ENCODE assay signal across 25 cellular contexts in the genomic region with DNA sequence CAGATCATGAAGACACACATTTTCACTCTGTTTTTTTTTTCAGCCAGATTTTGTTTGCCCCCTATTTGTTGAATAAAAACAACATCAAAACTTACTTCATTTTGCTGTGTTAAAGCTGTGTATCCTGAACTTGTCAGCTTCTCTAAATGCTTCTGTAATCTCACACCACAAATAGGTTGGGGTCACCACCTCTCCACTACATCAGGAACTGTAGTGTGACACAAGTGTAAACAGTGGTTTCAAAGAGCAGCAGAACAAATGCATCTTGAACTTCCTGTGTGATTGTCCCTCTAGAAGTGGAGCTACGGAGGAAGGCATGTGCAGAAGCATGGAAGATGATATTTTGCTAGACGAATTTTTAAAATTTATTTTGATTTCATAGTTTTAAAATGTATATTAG.
DNase-seq lines count a peak whose midpoint lies in the region; ATAC-seq and TF ChIP-seq lines count a peak whose summit lies in the region.
"Had no signal": no experiment of that assay in that cellular context is flagged by ENCODE, and none has a peak within 500 bp of the region (broad histone marks: within the 10 kb centered on the region; RNA-seq: fewer than 3 reads in every experiment).

No MANE protein-coding gene starts in this region.

- intact Hi-C loops in natural killer cell (cut with micrococcal nuclease) (loop anchor here (2.0 kb wide), 1 partner anchor 37 kb away; no protein-coding TSS in a partner anchor), thyroid gland (cut with DNase I) (no loop called here)

- H3K9me3 ChIP-seq in thyroid gland = no peaks in the 10 kb centered on the region
- H3K9me3 ChIP-seq: pancreas had no signal

- TF ChIP-seq POLR2A in NB4 (IDR thresholded peaks at IDR 0.05; ENCODE audit: extremely low read depth, insufficient read length) (no peak), thyroid gland (IDR thresholded peaks at IDR 0.05) (no peak)

- peak; percentile 83 to 96 (median 92) for ATAC-seq in natural killer cell
- ATAC-seq in activated naive CD8-positive, alpha-beta T cell treated with anti-CD3 and anti-CD28 coated beads, Interleukin-2, amount 50 U/mL, for 24 hours = no peak
- ATAC-seq: activated T-cell treated with anti-CD3 and anti-CD28 coated beads, Interleukin-2, amount 50 U/mL, for 72 hours; pancreas; stimulated activated naive CD8-positive, alpha-beta T cell treated with anti-CD3 and anti-CD28 coated beads, Interleukin-15, Interleukin-2, amounts not matched to agents 100 U/mL and 50 U/mL, for 24 hours had no signal

- H3K9me3 Mint-ChIP-seq in natural killer cell = no peaks in the 10 kb centered on the region
- H3K9me3 Mint-ChIP-seq in activated naive CD8-positive, alpha-beta T cell treated with anti-CD3 and anti-CD28 coated beads, Interleukin-2, amount 50 U/mL, for 24 hours = no peaks in the 10 kb centered on the region

- 28 to 29% methylated on average over 2 of the region's 2 CpGs for WGBS in thyroid gland, 2 donors

- H3K27ac Mint-ChIP-seq in natural killer cell = peak overlapping the region; percentile 68 to 78
- H3K27ac Mint-ChIP-seq in activated naive CD8-positive, alpha-beta T cell treated with anti-CD3 and anti-CD28 coated beads, Interleukin-2, amount 50 U/mL, for 24 hours = no peak overlapping the region
- H3K27ac Mint-ChIP-seq: activated CD4-positive, alpha-beta T cell treated with anti-CD3 and anti-CD28 coated beads, Interleukin-2, amount 10 ng/mL, durations not matched to agents 24 days and 14 days; activated T-cell treated with anti-CD3 and anti-CD28 coated beads, Interleukin-2, amount 50 U/mL, for 72 hours; memory B cell had no signal

- TF ChIP-seq CTCF in NB4 (IDR thresholded peaks at IDR 0.05; ENCODE audit: low read depth, low read length) = no peak
- TF ChIP-seq CTCF in natural killer cell (IDR thresholded peaks at IDR 0.05) = no peak
- TF ChIP-seq CTCF in thyroid gland (IDR thresholded peaks at IDR 0.05) = no peak

- peaks cover 44 to 50% of the 10 kb centered on the region in 2 donors for H3K4me1 Mint-ChIP-seq in natural killer cell
- peaks cover 2% of the 10 kb centered on the region for H3K4me1 Mint-ChIP-seq in activated naive CD8-positive, alpha-beta T cell treated with anti-CD3 and anti-CD28 coated beads, Interleukin-2, amount 50 U/mL, for 24 hours
- H3K4me1 Mint-ChIP-seq: activated CD4-positive, alpha-beta T cell treated with anti-CD3 and anti-CD28 coated beads, Interleukin-2, amount 10 ng/mL, durations not matched to agents 24 days and 14 days; memory B cell had no signal

- no peak overlapping the region for H3K4me3 ChIP-seq in NB4 (ENCODE audit: low read depth, low read length)
- no peak overlapping the region for H3K4me3 ChIP-seq in thyroid gland (replicated peaks in 1 of 3)
- H3K4me3 ChIP-seq: BLaER1 treated with 17β-estradiol and CSF1 and Interleukin-3, amounts not matched to agents 10 nM and 100 nM; pancreas had no signal

- no peak overlapping the region for H3K27ac ChIP-seq in thyroid gland
- H3K27ac ChIP-seq: BLaER1 treated with 17β-estradiol and CSF1 and Interleukin-3, amounts not matched to agents 10 nM and 100 nM; pancreas had no signal

- no peaks in the 10 kb centered on the region for H3K27me3 Mint-ChIP-seq in natural killer cell (ENCODE audit: low read depth in 2 of 2)
- H3K27me3 Mint-ChIP-seq in activated naive CD8-positive, alpha-beta T cell treated with anti-CD3 and anti-CD28 coated beads, Interleukin-2, amount 50 U/mL, for 24 hours = no peaks in the 10 kb centered on the region
- H3K27me3 Mint-ChIP-seq: memory B cell had no signal

- H3K4me1 ChIP-seq in thyroid gland = no peaks in the 10 kb centered on the region
- H3K4me1 ChIP-seq: BLaER1 treated with 17β-estradiol and CSF1 and Interleukin-3, amounts not matched to agents 10 nM and 100 nM; pancreas had no signal

- no peaks in the 10 kb centered on the region for H3K36me3 ChIP-seq in thyroid gland
- H3K36me3 ChIP-seq: BLaER1 treated with 17β-estradiol and CSF1 and Interleukin-3, amounts not matched to agents 10 nM and 100 nM; pancreas had no signal

- peak overlapping the region; percentile 68 for H3K4me3 Mint-ChIP-seq in natural killer cell
- H3K4me3 Mint-ChIP-seq in activated naive CD8-positive, alpha-beta T cell treated with anti-CD3 and anti-CD28 coated beads, Interleukin-2, amount 50 U/mL, for 24 hours = no peak overlapping the region
- H3K4me3 Mint-ChIP-seq: activated CD4-positive, alpha-beta T cell treated with anti-CD3 and anti-CD28 coated beads, Interleukin-2, amount 10 ng/mL, durations not matched to agents 24 days and 14 days; activated T-cell treated with anti-CD3 and anti-CD28 coated beads, Interleukin-2, amount 50 U/mL, for 72 hours; memory B cell had no signal

- H3K36me3 Mint-ChIP-seq in natural killer cell = no peaks in the 10 kb centered on the region
- H3K36me3 Mint-ChIP-seq in activated naive CD8-positive, alpha-beta T cell treated with anti-CD3 and anti-CD28 coated beads, Interleukin-2, amount 50 U/mL, for 24 hours (ENCODE audit: low read depth) = no peaks in the 10 kb centered on the region
- H3K36me3 Mint-ChIP-seq: memory B cell had no signal

- H3K27me3 ChIP-seq in thyroid gland = no peaks in the 10 kb centered on the region

- DNase-seq in EH (ENCODE audit: low read depth) = peak; percentile 23
- DNase-seq in NB4 (ENCODE audit: low read depth) = peak; percentile 14
- peak; percentile 36 for DNase-seq in dermis blood vessel endothelial cell
- no peak for DNase-seq in natural killer cell
- no peak for DNase-seq in RPMI8226
- no peak for DNase-seq in thyroid gland
- DNase-seq in Ammon's horn (ENCODE audit: low spot score) = no peak
- DNase-seq in activated naive CD8-positive, alpha-beta T cell treated with anti-CD3 and anti-CD28 coated beads, Interleukin-2, amount 50 U/mL, for 24 hours = no peak
- DNase-seq: activated CD4-positive, alpha-beta T cell treated with anti-CD3 and anti-CD28 coated beads, Interleukin-2, amount 10 ng/mL, durations not matched to agents 24 days and 14 days; activated naive CD4-positive, alpha-beta T cell treated with Interleukin-2 at 50 U/mL for 16 hours; activated T-cell treated with anti-CD3 and anti-CD28 coated beads, Interleukin-2, amount 50 U/mL, for 72 hours; Calu3; cortex of kidney; glutamatergic neuron; KBM-7; NCI-H1436 treated with DMSO at 0.1 percent for 48 hours; NCI-H2171 treated with DMSO at 0.1 percent for 48 hours; NCI-H524 treated with DMSO at 0.1 percent for 48 hours; pancreas; right cardiac atrium; stimulated activated CD4-positive, alpha-beta T cell treated with anti-CD3 and anti-CD28 coated beads, Interleukin-12 subunit alpha, Interleukin-12 subunit beta, amount 100 ng/mL, for 4 hours; stimulated activated naive CD8-positive, alpha-beta T cell treated with anti-CD3 and anti-CD28 coated beads, Interleukin-15, Interleukin-2, amounts not matched to agents 100 U/mL and 50 U/mL, for 24 hours; T-helper 1 cell had no signal

Comparison
In these comparisons a context has a peak if more than half of its experiments do, and no peak if none do; other contexts are left out.
1. DNase-seq: peak in EH (single experiment), NB4 (single experiment) and dermis blood vessel endothelial cell (single experiment); none in natural killer cell (single experiment), RPMI8226 (single experiment), thyroid gland (0 of 2), Ammon's horn (single experiment) and activated naive CD8-positive, alpha-beta T cell treated with anti-CD3 and anti-CD28 coated beads, Interleukin-2, amount 50 U/mL, for 24 hours (single experiment).